8 cellular contexts compared by ENCODE assay signal in the genomic region with DNA sequence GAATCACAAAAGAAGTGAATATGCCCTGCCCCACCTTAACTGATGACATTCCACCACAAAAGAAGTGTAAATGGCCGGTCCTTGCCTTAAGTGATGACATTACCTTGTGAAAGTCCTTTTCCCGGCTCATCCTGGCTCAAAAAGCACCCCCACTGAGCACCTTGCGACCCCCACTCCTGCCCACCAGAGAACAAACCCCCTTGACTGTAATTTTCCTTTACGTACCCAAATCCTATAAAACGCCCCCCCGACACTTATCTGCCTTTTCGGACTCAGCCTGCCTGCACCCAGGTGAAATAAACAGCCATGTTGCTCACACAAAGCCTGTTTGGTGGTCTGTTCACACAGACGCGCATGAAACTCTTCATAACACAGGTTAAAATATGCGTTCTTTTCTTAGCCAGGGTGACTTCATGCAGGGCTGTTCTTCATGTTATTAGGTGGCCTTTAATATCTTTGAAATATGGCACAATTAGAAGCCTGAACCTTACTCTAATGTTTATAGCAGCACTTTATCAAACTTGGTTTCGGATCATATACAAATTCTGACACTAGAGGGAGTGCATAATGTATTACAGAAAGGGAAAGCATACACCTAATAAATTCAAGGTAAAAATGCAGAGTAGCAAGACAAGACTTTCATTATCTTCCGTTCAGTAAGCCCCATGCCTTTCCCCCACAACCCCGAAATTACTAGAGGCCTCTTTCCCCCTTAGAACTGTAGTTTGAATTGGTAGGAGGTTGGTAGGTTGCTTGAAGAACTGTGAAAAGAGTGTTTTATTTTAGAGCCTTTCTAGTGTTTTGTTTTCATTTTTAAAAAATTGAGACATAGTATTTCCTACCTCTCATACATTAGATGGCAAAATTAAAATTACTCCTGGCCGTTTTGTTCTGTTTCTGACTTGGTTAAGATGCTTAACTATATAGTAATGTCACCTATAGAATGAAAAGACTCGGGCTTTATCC.
DNase-seq lines count a peak whose midpoint lies in the region; ATAC-seq and TF ChIP-seq lines count a peak whose summit lies in the region.

No MANE protein-coding gene starts in this region.

- H3K4me1 ChIP-seq in CD4-positive, alpha-beta memory T cell (ENCODE audit: insufficient read depth, low read length): peaks cover 9% of the 10 kb centered on the region
- peaks cover 25% of the 10 kb centered on the region for H3K4me1 ChIP-seq in neural progenitor cell

- peak overlapping the region; percentile 63 for H2AFZ ChIP-seq in neural progenitor cell (replicated peaks)

- H3F3A ChIP-seq in neural progenitor cell (ENCODE audit: low read depth): peaks cover 5% of the 10 kb centered on the region

- no peaks in the 10 kb centered on the region for H3K36me3 Mint-ChIP-seq in CD4-positive, alpha-beta memory T cell
- H3K36me3 Mint-ChIP-seq in neural progenitor cell: no peaks in the 10 kb centered on the region

- H3K27me3 ChIP-seq in CD4-positive, alpha-beta memory T cell (ENCODE audit: insufficient read depth, low read length): no peaks in the 10 kb centered on the region
- peaks cover 9% of the 10 kb centered on the region for H3K27me3 ChIP-seq in neural progenitor cell

- H3K27ac ChIP-seq in CD4-positive, alpha-beta memory T cell (ENCODE audit: low read depth, low read length): no peak overlapping the region
- H3K27ac ChIP-seq in neural progenitor cell: no peak overlapping the region

- CTCF ChIA-PET in CD4-positive, alpha-beta memory T cell (lab: Charles Lee; ENCODE audit: partially characterized antibody): no interaction called here

- H3K4me2 ChIP-seq in neural progenitor cell: peak overlapping the region; percentile 7

- peaks cover 0 to 6% of the 10 kb centered on the region in 2 donors for H3K27me3 Mint-ChIP-seq in CD4-positive, alpha-beta memory T cell
- no peaks in the 10 kb centered on the region for H3K27me3 Mint-ChIP-seq in neural progenitor cell (ENCODE audit: insufficient read depth, low read depth)

- intact Hi-C loops in CD4-positive, alpha-beta memory T cell (cut with micrococcal nuclease): loop anchor here (1.0 to 5.0 kb wide), 3 partner anchors 186 to 695 kb away; no protein-coding TSS in a partner anchor

- peak; percentile 55 for TF ChIP-seq CTCF in neural progenitor cell (IDR thresholded peaks at IDR 0.05)

- no peaks in the 10 kb centered on the region for H3K9me3 ChIP-seq in CD4-positive, alpha-beta memory T cell (ENCODE audit: control insufficient read depth in 1 of 2, low read length in 2 of 2)
- no peaks in the 10 kb centered on the region for H3K9me3 ChIP-seq in neural progenitor cell (ENCODE audit: low read depth)

- POLR2A ChIA-PET in CD4-positive, alpha-beta memory T cell (lab: Charles Lee; ENCODE audit: partially characterized antibody): no interaction called here

- H3K36me3 ChIP-seq in CD4-positive, alpha-beta memory T cell (ENCODE audit: insufficient read depth, low read length): no peaks in the 10 kb centered on the region
- H3K36me3 ChIP-seq in neural progenitor cell: no peaks in the 10 kb centered on the region

- no peak overlapping the region for H3K27ac Mint-ChIP-seq in CD4-positive, alpha-beta memory T cell
- no peak overlapping the region for H3K27ac Mint-ChIP-seq in neural progenitor cell

- H3K4me3 ChIP-seq in CD4-positive, alpha-beta memory T cell (ENCODE audit: low read length in 2 of 2): no peak overlapping the region
- H3K4me3 ChIP-seq in neural progenitor cell: no peak overlapping the region

- H3K79me2 ChIP-seq in neural progenitor cell (ENCODE audit: low read depth): no peaks in the 10 kb centered on the region

- peaks cover 7 to 11% (median 8%) of the 10 kb centered on the region in 4 donors for H3K4me1 Mint-ChIP-seq in CD4-positive, alpha-beta memory T cell
- peaks cover 10% of the 10 kb centered on the region for H3K4me1 Mint-ChIP-seq in neural progenitor cell

- H4K20me1 ChIP-seq in neural progenitor cell (ENCODE audit: low read depth): no peaks in the 10 kb centered on the region

- H3K4me3 Mint-ChIP-seq in CD4-positive, alpha-beta memory T cell: peak overlapping the region in 1 of 8 donors; percentile 26
- H3K4me3 Mint-ChIP-seq in neural progenitor cell: no peak overlapping the region

- peak in 4 of 5 donors; percentile 8 to 17 (median 12) for DNase-seq in CD4-positive, alpha-beta memory T cell
- DNase-seq in NCI-H1694 treated with DMSO at 0.1 percent for 48 hours (lab: John Stamatoyannopoulos, UW): peak; percentile 63
- DNase-seq in dermis blood vessel endothelial cell: peak; percentile 50
- DNase-seq in neural progenitor cell (ENCODE audit: low spot score): no peak
- no peak for DNase-seq in stimulated activated naive CD8-positive, alpha-beta T cell treated with anti-CD3 and anti-CD28 coated beads, Interleukin-15, Interleukin-2, amounts not matched to agents 100 U/mL and 50 U/mL, for 24 hours
- DNase-seq in activated T-cell treated with anti-CD3 and anti-CD28 coated beads, Interleukin-2, amount 50 U/mL, for 48 hours: no peak

- ATAC-seq in GM19438 (IDR thresholded peaks at IDR 0.05; ENCODE audit: low read depth, unreplicated experiment) (peak; percentile 58), HG03460 (IDR thresholded peaks at IDR 0.05; ENCODE audit: unreplicated experiment) (no peak)
- ATAC-seq in stimulated activated naive CD8-positive, alpha-beta T cell treated with anti-CD3 and anti-CD28 coated beads, Interleukin-15, Interleukin-2, amounts not matched to agents 100 U/mL and 50 U/mL, for 24 hours: no peak

- H3K9me3 Mint-ChIP-seq in CD4-positive, alpha-beta memory T cell: no peaks in the 10 kb centered on the region
- H3K9me3 Mint-ChIP-seq in neural progenitor cell: no peaks in the 10 kb centered on the region

- H3K9ac ChIP-seq in neural progenitor cell: no peak overlapping the region

Comparison
In these comparisons a context has a peak if more than half of its experiments do, and no peak if none do; other contexts are left out.
1. DNase-seq: peak in CD4-positive, alpha-beta memory T cell (4 of 5), NCI-H1694 treated with DMSO at 0.1 percent for 48 hours (single experiment) and dermis blood vessel endothelial cell (single experiment); none in neural progenitor cell (single experiment), stimulated activated naive CD8-positive, alpha-beta T cell treated with anti-CD3 and anti-CD28 coated beads, Interleukin-15, Interleukin-2, amounts not matched to agents 100 U/mL and 50 U/mL, for 24 hours (single experiment) and activated T-cell treated with anti-CD3 and anti-CD28 coated beads, Interleukin-2, amount 50 U/mL, for 48 hours (0 of 2).